Comparison of ENCODE assay signal across 15 cellular contexts in genomic region chr17:78124836-78125137, GRCh38. TPM values are rescaled to one million over a fixed set of nuclear protein-coding genes. Genes with fewer than 3 reads are reported as not detected.
DNase-seq lines count a peak whose midpoint lies in the region; ATAC-seq and TF ChIP-seq lines count a peak whose summit lies in the region.
"Had no signal": no experiment of that assay in that cellular context is flagged by ENCODE, and none has a peak within 500 bp of the region (broad histone marks: within the 10 kb centered on the region; RNA-seq: fewer than 3 reads in every experiment).

No MANE protein-coding gene starts in this region.

- peaks cover 60% of the 10 kb centered on the region for H3K4me1 Mint-ChIP-seq in activated CD4-positive, alpha-beta T cell treated with anti-CD3 and anti-CD28 coated beads, Interleukin-2, amount 10 ng/mL, durations not matched to agents 24 days and 14 days

- H3K27me3 Mint-ChIP-seq in activated CD4-positive, alpha-beta T cell treated with anti-CD3 and anti-CD28 coated beads, Interleukin-2, amount 10 ng/mL, durations not matched to agents 24 days and 14 days = no peaks in the 10 kb centered on the region

- H3K4me3 ChIP-seq in NB4 (ENCODE audit: low read depth, low read length) = peak overlapping the region; percentile 27
- H3K4me3 ChIP-seq in colonic mucosa = no peak overlapping the region
- peak overlapping the region in 1 of 7 experiments; percentile 2 for H3K4me3 ChIP-seq in skin epidermis
- H3K4me3 ChIP-seq: thoracic aorta had no signal

- intact Hi-C loops in activated CD4-positive, alpha-beta T cell treated with anti-CD3 and anti-CD28 coated beads, Interleukin-2, amount 10 ng/mL, durations not matched to agents 24 days and 14 days (cut with micrococcal nuclease) = loop anchor here (5.0 kb wide), 1 partner anchor 233 kb away; no protein-coding TSS in a partner anchor
- intact Hi-C loops in colonic mucosa (cut with DNase I) = loop anchor here (5.0 kb wide), 1 partner anchor 48 kb away; no protein-coding TSS in a partner anchor

- H3K4me1 ChIP-seq in colonic mucosa = peaks cover 15% of the 10 kb centered on the region

- no peak for TF ChIP-seq POLR2A in NB4 (IDR thresholded peaks at IDR 0.05; ENCODE audit: extremely low read depth, insufficient read length)

- H3K4me3 Mint-ChIP-seq in activated CD4-positive, alpha-beta T cell treated with anti-CD3 and anti-CD28 coated beads, Interleukin-2, amount 10 ng/mL, durations not matched to agents 24 days and 14 days = peak overlapping the region; percentile 91

- no peaks in the 10 kb centered on the region for H3K9me3 ChIP-seq in colonic mucosa
- H3K9me3 ChIP-seq: thoracic aorta had no signal

- H3K36me3 ChIP-seq in colonic mucosa = peaks cover 5% of the 10 kb centered on the region
- H3K36me3 ChIP-seq: thoracic aorta had no signal

- TF ChIP-seq CTCF in NB4 (IDR thresholded peaks at IDR 0.05; ENCODE audit: low read depth, low read length) = no peak
- TF ChIP-seq CTCF in colonic mucosa (IDR thresholded peaks at IDR 0.05) = no peak

- H3K36me3 Mint-ChIP-seq in activated CD4-positive, alpha-beta T cell treated with anti-CD3 and anti-CD28 coated beads, Interleukin-2, amount 10 ng/mL, durations not matched to agents 24 days and 14 days (ENCODE audit: low read depth) = peaks cover 58% of the 10 kb centered on the region

- no peak for ATAC-seq in HG02571 (IDR thresholded peaks at IDR 0.05; ENCODE audit: unreplicated experiment)

- H3K27me3 ChIP-seq in colonic mucosa = no peaks in the 10 kb centered on the region

- H3K9me3 Mint-ChIP-seq in activated CD4-positive, alpha-beta T cell treated with anti-CD3 and anti-CD28 coated beads, Interleukin-2, amount 10 ng/mL, durations not matched to agents 24 days and 14 days = no peaks in the 10 kb centered on the region

- H3K27ac ChIP-seq in colonic mucosa (peak overlapping the region; percentile 27), skin epidermis (peak overlapping the region in 16 of 21 experiments; percentile 6 to 98 (median 74))
- H3K27ac ChIP-seq: epithelial cell of prostate, thoracic aorta had no signal

- H3K9ac ChIP-seq in colonic mucosa (ENCODE audit: low read depth in 2 of 2, low read length in 2 of 2) = peak overlapping the region in 1 of 2 donors; percentile 41

- DNase-seq in activated CD4-positive, alpha-beta T cell treated with anti-CD3 and anti-CD28 coated beads, Interleukin-2, amount 10 ng/mL, durations not matched to agents 24 days and 14 days = no peak
- DNase-seq in activated CD4-positive, alpha-beta T cell treated with anti-CD3 and anti-CD28 coated beads for 48 hours = no peak
- DNase-seq in NB4 (ENCODE audit: low read depth) (no peak), colonic mucosa (no peak), dermis blood vessel endothelial cell (no peak), NCI-H2107 treated with DMSO at 0.1 percent for 48 hours (lab: John Stamatoyannopoulos, UW; ENCODE audit: unreplicated experiment) (no peak)
- DNase-seq: DMS153, HCEC 1CT, hypothalamus, NCI-H2029 had no signal

- H3K27ac Mint-ChIP-seq in activated CD4-positive, alpha-beta T cell treated with anti-CD3 and anti-CD28 coated beads, Interleukin-2, amount 10 ng/mL, durations not matched to agents 24 days and 14 days = peak overlapping the region; percentile 58

RNA-seq across cellular contexts. Expression of gene TMC6, which starts 3.8 kb away (rescaled TPM):
- total RNA-seq in activated CD4-positive, alpha-beta T cell treated with anti-CD3 and anti-CD28 coated beads, Interleukin-2, amount 10 ng/mL, durations not matched to agents 24 days and 14 days = 250 and 251 TPM in 2 replicates
- total RNA-seq in colonic mucosa = 100 to 1,000 TPM; 108 to 159 TPM
- 69.6 and 70.2 TPM in 2 replicates for total RNA-seq in dermis blood vessel endothelial cell

RNA-seq across cellular contexts. Expression of gene TMC8, which starts 5.8 kb away (rescaled TPM):
- total RNA-seq in activated CD4-positive, alpha-beta T cell treated with anti-CD3 and anti-CD28 coated beads, Interleukin-2, amount 10 ng/mL, durations not matched to agents 24 days and 14 days = 231 and 234 TPM in 2 replicates
- 1 to 10 TPM; 5.3 to 5.4 TPM for total RNA-seq in colonic mucosa
- total RNA-seq in dermis blood vessel endothelial cell = 0.14 and 0.34 TPM in 2 replicates

RNA-seq across cellular contexts. Expression of gene C17orf99, which starts 21.4 kb away (rescaled TPM):
- not detected in 2 replicates for total RNA-seq in activated CD4-positive, alpha-beta T cell treated with anti-CD3 and anti-CD28 coated beads, Interleukin-2, amount 10 ng/mL, durations not matched to agents 24 days and 14 days
- total RNA-seq in colonic mucosa = under 1 TPM in 1 of 2 donors, not detected in 1; 0.20 TPM
- total RNA-seq in dermis blood vessel endothelial cell = not detected in 2 replicates
- total RNA-seq: pulmonary artery endothelial cell, thoracic aorta had no signal

RNA-seq across cellular contexts. Expression of gene SYNGR2, which starts 43.6 kb away (rescaled TPM):
- total RNA-seq in activated CD4-positive, alpha-beta T cell treated with anti-CD3 and anti-CD28 coated beads, Interleukin-2, amount 10 ng/mL, durations not matched to agents 24 days and 14 days = 123 and 125 TPM in 2 replicates
- 100 to 1,000 TPM; 256 to 395 TPM for total RNA-seq in colonic mucosa
- 48.0 and 54.0 TPM in 2 replicates for total RNA-seq in dermis blood vessel endothelial cell

Comparison
In these comparisons a context has a peak if more than half of its experiments do, and no peak if none do; other contexts are left out.
1. RNA of gene TMC8, which starts 5.8 kb away (total RNA-seq): 231 to 234 TPM in activated CD4-positive, alpha-beta T cell treated with anti-CD3 and anti-CD28 coated beads, Interleukin-2, amount 10 ng/mL, durations not matched to agents 24 days and 14 days; 5.3 to 5.4 TPM in colonic mucosa and 0.14 to 0.34 TPM in dermis blood vessel endothelial cell; every median in the first group is over 10 times any median in the second.